22 cellular contexts compared by ENCODE assay signal in genomic region chr6:13074746-13075490, GRCh38.
"Had no signal": no experiment of that assay in that cellular context is flagged by ENCODE, and none has a peak within 500 bp of the region (broad histone marks: within the 10 kb centered on the region; RNA-seq: fewer than 3 reads in every experiment).

No MANE protein-coding gene starts in this region.

- H3K27ac ChIP-seq: breast epithelium, gastrocnemius medialis, ovary, skin epidermis, testis, vagina had no signal

- H3K4me3 ChIP-seq: breast epithelium, gastrocnemius medialis, ovary, skin epidermis, testis, vagina had no signal

- H3K27me3 ChIP-seq: breast epithelium, gastrocnemius medialis, ovary, testis, vagina had no signal

- DNase-seq: activated CD4-positive, alpha-beta memory T cell treated with anti-CD3 and anti-CD28 coated beads, Interleukin-2, amount 10 ng/mL, durations not matched to agents 7 days and 5 days; activated CD4-positive, alpha-beta T cell treated with anti-CD3 and anti-CD28 coated beads for 4 hours; activated CD4-positive, CD25-positive, alpha-beta regulatory T cell; activated CD8-positive, alpha-beta memory T cell treated with anti-CD3 and anti-CD28 coated beads, Interleukin-2, amount 50 U/mL, for 48 hours; activated gamma-delta T cell; activated naive CD4-positive, alpha-beta T cell treated with anti-CD3 and anti-CD28 coated beads, Interleukin-2, amount 10 ng/mL, durations not matched to agents 7 days and 5 days; activated naive CD8-positive, alpha-beta T cell treated with anti-CD3 and anti-CD28 coated beads, Interleukin-2, amount 10 ng/mL, durations not matched to agents 7 days and 5 days; activated T-cell treated with anti-CD3 and anti-CD28 coated beads, Interleukin-2, amount 50 U/mL, for 24 hours; effector CD8-positive, alpha-beta T cell; gastrocnemius medialis; hippocampal formation; left cardiac atrium; naive thymus-derived CD4-positive, alpha-beta T cell; ovary; stimulated activated CD4-positive, alpha-beta T cell treated with anti-CD3 and anti-CD28 coated beads, Interleukin-12 subunit alpha, Interleukin-12 subunit beta, amount 100 ng/mL, for 4 hours; stimulated activated CD4-positive, alpha-beta T cell treated with anti-CD3 and anti-CD28 coated beads, Interleukin-4, amount 100 ng/mL, for 1 hour; stimulated activated naive CD8-positive, alpha-beta T cell treated with anti-CD3 and anti-CD28 coated beads, Interleukin-15, Interleukin-2, amounts not matched to agents 100 U/mL and 50 U/mL, for 24 hours; T-helper 17 cell; testis had no signal

- H3K9me3 ChIP-seq: breast epithelium, gastrocnemius medialis, ovary, testis, vagina had no signal

- H3K36me3 ChIP-seq: breast epithelium, gastrocnemius medialis, ovary, vagina had no signal

- H3K4me1 ChIP-seq: breast epithelium, gastrocnemius medialis, vagina had no signal
